In the genomic region with DNA sequence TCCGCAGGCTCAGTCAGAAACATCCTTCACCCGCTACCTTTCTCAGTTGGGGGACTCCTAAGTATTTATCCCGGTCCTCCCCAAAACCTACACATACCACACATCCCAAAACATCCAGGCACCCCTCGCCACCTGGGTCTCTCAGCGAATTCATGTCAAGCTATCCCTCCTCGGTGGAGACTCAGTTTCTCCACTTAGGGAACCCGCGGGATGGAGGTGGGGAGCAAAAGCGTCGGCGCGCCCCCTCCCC, we compare ENCODE assay signal across 8 cellular contexts. TPM values are rescaled to one million over a fixed set of nuclear protein-coding genes. Genes with fewer than 3 reads are reported as not detected.
DNase-seq lines count a peak whose midpoint lies in the region; TF ChIP-seq lines count a peak whose summit lies in the region.

No MANE protein-coding gene starts in this region.

- H3K4me3 ChIP-seq in SJSA1 (peak overlapping the region; percentile 47), fibroblast of the aortic adventitia (ENCODE audit: low read depth, low read length) (peak overlapping the region; percentile 79), skeletal muscle satellite cell (ENCODE audit: low read length) (peak overlapping the region; percentile 75)

- H3K9me3 ChIP-seq in SJSA1 (replicated peaks) (no peaks in the 10 kb centered on the region; the same call in 1 of the 2 replicates), skeletal muscle satellite cell (replicated peaks; ENCODE audit: low read length) (no peaks in the 10 kb centered on the region)

- no peaks in the 10 kb centered on the region for H3K27me3 ChIP-seq in SJSA1 (replicated peaks)
- H3K27me3 ChIP-seq in skeletal muscle satellite cell (ENCODE audit: control insufficient read depth, insufficient read depth, low read length): no peaks in the 10 kb centered on the region

- peak overlapping the region; percentile 76 for H3K9ac ChIP-seq in skeletal muscle satellite cell (ENCODE audit: low read depth, low read length)

- H3K4me2 ChIP-seq in skeletal muscle satellite cell (ENCODE audit: low read length): peak overlapping the region; percentile 95

- no peaks in the 10 kb centered on the region for H3K36me3 ChIP-seq in SJSA1
- H3K36me3 ChIP-seq in skeletal muscle satellite cell (ENCODE audit: insufficient read depth, low read length): peaks cover 7% of the 10 kb centered on the region

- H3K27ac ChIP-seq in SJSA1: no peak overlapping the region

- TF ChIP-seq CTCF in fibroblast of the aortic adventitia (IDR thresholded peaks at IDR 0.05; ENCODE audit: insufficient read depth, low read length): no peak

- peaks cover 29% of the 10 kb centered on the region for H3K4me1 ChIP-seq in SJSA1 (replicated peaks)
- peaks cover 36% of the 10 kb centered on the region for H3K4me1 ChIP-seq in skeletal muscle satellite cell (ENCODE audit: control insufficient read depth, insufficient read depth, low read length)

- peak; percentile 81 for DNase-seq in NCI-H1092 treated with DMSO at 0.1 percent for 48 hours (lab: John Stamatoyannopoulos, UW)
- no peak for DNase-seq in NCI-H1092 (lab: John Stamatoyannopoulos, UW)
- DNase-seq in SJSA1 (ENCODE audit: low read depth in 1 of 2, low spot score in 2 of 2): no peak
- no peak for DNase-seq in fibroblast of the aortic adventitia (ENCODE audit: low read depth)
- no peak for DNase-seq in amygdala (lab: John Stamatoyannopoulos, UW)
- no peak for DNase-seq in DMS153 treated with DMSO at 0.1 percent for 48 hours (lab: John Stamatoyannopoulos, UW; ENCODE audit: unreplicated experiment)
- no peak for DNase-seq in midbrain (lab: John Stamatoyannopoulos, UW)

RNA-seq across cellular contexts. Expression of a gene that starts 1.2 kb away (rescaled TPM):
- total RNA-seq in SJSA1 (2014; rRNA removed; shearing (Covaris generic)): 15.3 and 24.5 TPM in 2 replicates
- total RNA-seq in fibroblast of the aortic adventitia (ENCODE audit: low replicate concordance): 14.0 and 15.4 TPM in 2 replicates
- 13.9 and 18.1 TPM in 2 replicates for total RNA-seq in skeletal muscle satellite cell (2012; rRNA removed)

RNA-seq across cellular contexts. Expression of a gene that starts 8.0 kb away (rescaled TPM):
- total RNA-seq in SJSA1 (2014; rRNA removed; shearing (Covaris generic)): not detected in 2 replicates
- not detected in 2 replicates for total RNA-seq in fibroblast of the aortic adventitia (ENCODE audit: low replicate concordance)
- 0.87 and 1.3 TPM in 2 replicates for total RNA-seq in skeletal muscle satellite cell (2012; rRNA removed)

RNA-seq across cellular contexts. Expression of a gene that starts 18.2 kb away (rescaled TPM):
- total RNA-seq in SJSA1 (2014; rRNA removed; shearing (Covaris generic)): 15.4 and 23.7 TPM in 2 replicates
- total RNA-seq in fibroblast of the aortic adventitia (ENCODE audit: low replicate concordance): 5.2 and 17.7 TPM in 2 replicates
- 26.9 and 27.1 TPM in 2 replicates for total RNA-seq in skeletal muscle satellite cell (2012; rRNA removed)

RNA-seq across cellular contexts. Expression of a gene that starts 26.9 kb away (rescaled TPM):
- total RNA-seq in SJSA1 (2014; rRNA removed; shearing (Covaris generic)): 290 and 338 TPM in 2 replicates
- 24.0 and 80.7 TPM in 2 replicates for total RNA-seq in fibroblast of the aortic adventitia (ENCODE audit: low replicate concordance)
- total RNA-seq in skeletal muscle satellite cell (2012; rRNA removed): 51.0 and 66.0 TPM in 2 replicates

RNA-seq across cellular contexts. Expression of a gene that starts 30.8 kb away (rescaled TPM):
- total RNA-seq in SJSA1 (2014; rRNA removed; shearing (Covaris generic)): 101 and 155 TPM in 2 replicates
- total RNA-seq in fibroblast of the aortic adventitia (ENCODE audit: low replicate concordance): 111 and 167 TPM in 2 replicates
- total RNA-seq in skeletal muscle satellite cell (2012; rRNA removed): 299 and 313 TPM in 2 replicates
